In the genomic region with DNA sequence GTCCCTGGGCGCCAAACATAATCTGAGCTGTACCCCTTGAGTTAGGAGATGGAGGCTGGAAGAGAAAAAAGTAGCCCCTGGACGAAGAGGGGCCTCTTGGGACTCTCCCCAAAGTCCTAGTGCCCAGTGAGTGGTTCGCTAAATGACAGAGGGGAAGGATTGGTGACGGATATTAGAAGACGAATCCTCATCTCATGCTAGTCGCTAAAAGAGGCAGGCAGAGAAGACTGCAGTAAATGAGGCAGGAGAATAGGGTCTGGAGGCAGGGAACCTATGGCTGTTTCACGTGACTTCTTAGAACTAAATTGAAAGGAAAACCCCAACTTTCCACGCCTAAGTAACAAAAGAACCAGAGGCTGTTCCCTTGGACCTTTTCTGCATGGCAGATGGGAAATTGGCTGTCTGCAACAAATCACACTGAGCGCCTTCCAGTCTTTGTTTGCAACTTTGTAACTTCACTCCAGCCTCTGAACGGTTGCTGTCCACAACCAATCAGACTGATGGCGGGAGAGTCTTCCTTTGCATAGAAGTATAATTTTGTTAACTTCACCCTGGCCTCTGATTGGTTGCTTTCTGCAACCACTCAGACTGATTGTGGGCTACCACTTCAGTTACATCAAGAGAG, we compare ENCODE assay signal across 1 cellular context.
A peak's percentile ranks its signal among the peaks of the same experiment; 100 is the strongest.
TF ChIP-seq lines count a peak whose summit lies in the region.

No MANE protein-coding gene starts in this region.

TF ChIP-seq in K562, 482 proteins besides CTCF, POLR2A, EP300 and RAD21 (continued from another document):
- TF ChIP-seq, protein P1, sequence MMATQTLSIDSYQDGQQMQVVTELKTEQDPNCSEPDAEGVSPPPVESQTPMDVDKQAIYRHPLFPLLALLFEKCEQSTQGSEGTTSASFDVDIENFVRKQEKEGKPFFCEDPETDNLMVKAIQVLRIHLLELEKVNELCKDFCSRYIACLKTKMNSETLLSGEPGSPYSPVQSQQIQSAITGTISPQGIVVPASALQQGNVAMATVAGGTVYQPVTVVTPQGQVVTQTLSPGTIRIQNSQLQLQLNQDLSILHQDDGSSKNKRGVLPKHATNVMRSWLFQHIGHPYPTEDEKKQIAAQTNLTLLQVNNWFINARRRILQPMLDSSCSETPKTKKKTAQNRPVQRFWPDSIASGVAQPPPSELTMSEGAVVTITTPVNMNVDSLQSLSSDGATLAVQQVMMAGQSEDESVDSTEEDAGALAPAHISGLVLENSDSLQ (IDR thresholded peaks at IDR 0.05) = peak; percentile 42; the same call in 1 of the 2 replicates
- TF ChIP-seq LEF1 (IDR thresholded peaks at IDR 0.05) = no peak
- TF ChIP-seq, protein P2, sequence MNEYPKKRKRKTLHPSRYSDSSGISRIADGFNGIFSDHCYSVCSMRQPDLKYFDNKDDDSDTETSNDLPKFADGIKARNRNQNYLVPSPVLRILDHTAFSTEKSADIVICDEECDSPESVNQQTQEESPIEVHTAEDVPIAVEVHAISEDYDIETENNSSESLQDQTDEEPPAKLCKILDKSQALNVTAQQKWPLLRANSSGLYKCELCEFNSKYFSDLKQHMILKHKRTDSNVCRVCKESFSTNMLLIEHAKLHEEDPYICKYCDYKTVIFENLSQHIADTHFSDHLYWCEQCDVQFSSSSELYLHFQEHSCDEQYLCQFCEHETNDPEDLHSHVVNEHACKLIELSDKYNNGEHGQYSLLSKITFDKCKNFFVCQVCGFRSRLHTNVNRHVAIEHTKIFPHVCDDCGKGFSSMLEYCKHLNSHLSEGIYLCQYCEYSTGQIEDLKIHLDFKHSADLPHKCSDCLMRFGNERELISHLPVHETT (CRISPR knock-in tag; conservative IDR thresholded peaks at IDR 0.05 in 1 of 2, IDR thresholded peaks at IDR 0.05 in 1 of 2) = peak in 1 of 2 experiments; percentile 10; a peak in 2 of 4 replicates
- TF ChIP-seq, protein P3, sequence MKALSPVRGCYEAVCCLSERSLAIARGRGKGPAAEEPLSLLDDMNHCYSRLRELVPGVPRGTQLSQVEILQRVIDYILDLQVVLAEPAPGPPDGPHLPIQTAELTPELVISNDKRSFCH (CRISPR knock-in tag; IDR thresholded peaks at IDR 0.05) = no peak
- TF ChIP-seq, protein P3 (tag; IDR thresholded peaks at IDR 0.05) = no peak
- TF ChIP-seq ZNF121 (CRISPR knock-in tag; conservative IDR thresholded peaks at IDR 0.05) = no peak
- peak; percentile 56 for TF ChIP-seq NFYB (IDR thresholded peaks at IDR 0.05; ENCODE audit: extremely low read depth, insufficient read length)
- TF ChIP-seq TCF7L2 (IDR thresholded peaks at IDR 0.05; ENCODE audit: low read depth, low read length) = no peak
- TF ChIP-seq, protein P4, sequence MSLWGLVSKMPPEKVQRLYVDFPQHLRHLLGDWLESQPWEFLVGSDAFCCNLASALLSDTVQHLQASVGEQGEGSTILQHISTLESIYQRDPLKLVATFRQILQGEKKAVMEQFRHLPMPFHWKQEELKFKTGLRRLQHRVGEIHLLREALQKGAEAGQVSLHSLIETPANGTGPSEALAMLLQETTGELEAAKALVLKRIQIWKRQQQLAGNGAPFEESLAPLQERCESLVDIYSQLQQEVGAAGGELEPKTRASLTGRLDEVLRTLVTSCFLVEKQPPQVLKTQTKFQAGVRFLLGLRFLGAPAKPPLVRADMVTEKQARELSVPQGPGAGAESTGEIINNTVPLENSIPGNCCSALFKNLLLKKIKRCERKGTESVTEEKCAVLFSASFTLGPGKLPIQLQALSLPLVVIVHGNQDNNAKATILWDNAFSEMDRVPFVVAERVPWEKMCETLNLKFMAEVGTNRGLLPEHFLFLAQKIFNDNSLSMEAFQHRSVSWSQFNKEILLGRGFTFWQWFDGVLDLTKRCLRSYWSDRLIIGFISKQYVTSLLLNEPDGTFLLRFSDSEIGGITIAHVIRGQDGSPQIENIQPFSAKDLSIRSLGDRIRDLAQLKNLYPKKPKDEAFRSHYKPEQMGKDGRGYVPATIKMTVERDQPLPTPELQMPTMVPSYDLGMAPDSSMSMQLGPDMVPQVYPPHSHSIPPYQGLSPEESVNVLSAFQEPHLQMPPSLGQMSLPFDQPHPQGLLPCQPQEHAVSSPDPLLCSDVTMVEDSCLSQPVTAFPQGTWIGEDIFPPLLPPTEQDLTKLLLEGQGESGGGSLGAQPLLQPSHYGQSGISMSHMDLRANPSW (CRISPR knock-in tag; IDR thresholded peaks at IDR 0.05) = 0 out of 2 replicates have a peak, but pooled peaks have one; percentile 20
- TF ChIP-seq ZFX (CRISPR knock-in tag; IDR thresholded peaks at IDR 0.05) = peak; percentile 9; the same call in 1 of the 2 replicates
- TF ChIP-seq, protein P5, sequence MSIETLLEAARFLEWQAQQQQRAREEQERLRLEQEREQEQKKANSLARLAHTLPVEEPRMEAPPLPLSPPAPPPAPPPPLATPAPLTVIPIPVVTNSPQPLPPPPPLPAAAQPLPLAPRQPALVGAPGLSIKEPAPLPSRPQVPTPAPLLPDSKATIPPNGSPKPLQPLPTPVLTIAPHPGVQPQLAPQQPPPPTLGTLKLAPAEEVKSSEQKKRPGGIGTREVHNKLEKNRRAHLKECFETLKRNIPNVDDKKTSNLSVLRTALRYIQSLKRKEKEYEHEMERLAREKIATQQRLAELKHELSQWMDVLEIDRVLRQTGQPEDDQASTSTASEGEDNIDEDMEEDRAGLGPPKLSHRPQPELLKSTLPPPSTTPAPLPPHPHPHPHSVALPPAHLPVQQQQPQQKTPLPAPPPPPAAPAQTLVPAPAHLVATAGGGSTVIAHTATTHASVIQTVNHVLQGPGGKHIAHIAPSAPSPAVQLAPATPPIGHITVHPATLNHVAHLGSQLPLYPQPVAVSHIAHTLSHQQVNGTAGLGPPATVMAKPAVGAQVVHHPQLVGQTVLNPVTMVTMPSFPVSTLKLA (conservative IDR thresholded peaks at IDR 0.05) = 0 out of 4 replicates have a peak, but pooled peaks of 1 of the 2 experiments have one; percentile 1
- TF ChIP-seq, protein P6, sequence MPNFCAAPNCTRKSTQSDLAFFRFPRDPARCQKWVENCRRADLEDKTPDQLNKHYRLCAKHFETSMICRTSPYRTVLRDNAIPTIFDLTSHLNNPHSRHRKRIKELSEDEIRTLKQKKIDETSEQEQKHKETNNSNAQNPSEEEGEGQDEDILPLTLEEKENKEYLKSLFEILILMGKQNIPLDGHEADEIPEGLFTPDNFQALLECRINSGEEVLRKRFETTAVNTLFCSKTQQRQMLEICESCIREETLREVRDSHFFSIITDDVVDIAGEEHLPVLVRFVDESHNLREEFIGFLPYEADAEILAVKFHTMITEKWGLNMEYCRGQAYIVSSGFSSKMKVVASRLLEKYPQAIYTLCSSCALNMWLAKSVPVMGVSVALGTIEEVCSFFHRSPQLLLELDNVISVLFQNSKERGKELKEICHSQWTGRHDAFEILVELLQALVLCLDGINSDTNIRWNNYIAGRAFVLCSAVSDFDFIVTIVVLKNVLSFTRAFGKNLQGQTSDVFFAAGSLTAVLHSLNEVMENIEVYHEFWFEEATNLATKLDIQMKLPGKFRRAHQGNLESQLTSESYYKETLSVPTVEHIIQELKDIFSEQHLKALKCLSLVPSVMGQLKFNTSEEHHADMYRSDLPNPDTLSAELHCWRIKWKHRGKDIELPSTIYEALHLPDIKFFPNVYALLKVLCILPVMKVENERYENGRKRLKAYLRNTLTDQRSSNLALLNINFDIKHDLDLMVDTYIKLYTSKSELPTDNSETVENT (CRISPR knock-in tag; IDR thresholded peaks at IDR 0.05) = no peak
- peak; percentile 2 for TF ChIP-seq MEIS2 (IDR thresholded peaks at IDR 0.05; ENCODE audit: partially characterized antibody)
- peak; percentile 43; the same call in 1 of the 2 replicates for TF ChIP-seq MYBL2 (IDR thresholded peaks at IDR 0.05; ENCODE audit: low read depth)
- no peak for TF ChIP-seq MYBL2 (CRISPR knock-in tag; IDR thresholded peaks at IDR 0.05; ENCODE audit: borderline replicate concordance)
- TF ChIP-seq ZNF175 (CRISPR knock-in tag; IDR thresholded peaks at IDR 0.05; ENCODE audit: low read depth) = peak; percentile 73; the same call in 1 of the 2 replicates
- TF ChIP-seq, protein P7, sequence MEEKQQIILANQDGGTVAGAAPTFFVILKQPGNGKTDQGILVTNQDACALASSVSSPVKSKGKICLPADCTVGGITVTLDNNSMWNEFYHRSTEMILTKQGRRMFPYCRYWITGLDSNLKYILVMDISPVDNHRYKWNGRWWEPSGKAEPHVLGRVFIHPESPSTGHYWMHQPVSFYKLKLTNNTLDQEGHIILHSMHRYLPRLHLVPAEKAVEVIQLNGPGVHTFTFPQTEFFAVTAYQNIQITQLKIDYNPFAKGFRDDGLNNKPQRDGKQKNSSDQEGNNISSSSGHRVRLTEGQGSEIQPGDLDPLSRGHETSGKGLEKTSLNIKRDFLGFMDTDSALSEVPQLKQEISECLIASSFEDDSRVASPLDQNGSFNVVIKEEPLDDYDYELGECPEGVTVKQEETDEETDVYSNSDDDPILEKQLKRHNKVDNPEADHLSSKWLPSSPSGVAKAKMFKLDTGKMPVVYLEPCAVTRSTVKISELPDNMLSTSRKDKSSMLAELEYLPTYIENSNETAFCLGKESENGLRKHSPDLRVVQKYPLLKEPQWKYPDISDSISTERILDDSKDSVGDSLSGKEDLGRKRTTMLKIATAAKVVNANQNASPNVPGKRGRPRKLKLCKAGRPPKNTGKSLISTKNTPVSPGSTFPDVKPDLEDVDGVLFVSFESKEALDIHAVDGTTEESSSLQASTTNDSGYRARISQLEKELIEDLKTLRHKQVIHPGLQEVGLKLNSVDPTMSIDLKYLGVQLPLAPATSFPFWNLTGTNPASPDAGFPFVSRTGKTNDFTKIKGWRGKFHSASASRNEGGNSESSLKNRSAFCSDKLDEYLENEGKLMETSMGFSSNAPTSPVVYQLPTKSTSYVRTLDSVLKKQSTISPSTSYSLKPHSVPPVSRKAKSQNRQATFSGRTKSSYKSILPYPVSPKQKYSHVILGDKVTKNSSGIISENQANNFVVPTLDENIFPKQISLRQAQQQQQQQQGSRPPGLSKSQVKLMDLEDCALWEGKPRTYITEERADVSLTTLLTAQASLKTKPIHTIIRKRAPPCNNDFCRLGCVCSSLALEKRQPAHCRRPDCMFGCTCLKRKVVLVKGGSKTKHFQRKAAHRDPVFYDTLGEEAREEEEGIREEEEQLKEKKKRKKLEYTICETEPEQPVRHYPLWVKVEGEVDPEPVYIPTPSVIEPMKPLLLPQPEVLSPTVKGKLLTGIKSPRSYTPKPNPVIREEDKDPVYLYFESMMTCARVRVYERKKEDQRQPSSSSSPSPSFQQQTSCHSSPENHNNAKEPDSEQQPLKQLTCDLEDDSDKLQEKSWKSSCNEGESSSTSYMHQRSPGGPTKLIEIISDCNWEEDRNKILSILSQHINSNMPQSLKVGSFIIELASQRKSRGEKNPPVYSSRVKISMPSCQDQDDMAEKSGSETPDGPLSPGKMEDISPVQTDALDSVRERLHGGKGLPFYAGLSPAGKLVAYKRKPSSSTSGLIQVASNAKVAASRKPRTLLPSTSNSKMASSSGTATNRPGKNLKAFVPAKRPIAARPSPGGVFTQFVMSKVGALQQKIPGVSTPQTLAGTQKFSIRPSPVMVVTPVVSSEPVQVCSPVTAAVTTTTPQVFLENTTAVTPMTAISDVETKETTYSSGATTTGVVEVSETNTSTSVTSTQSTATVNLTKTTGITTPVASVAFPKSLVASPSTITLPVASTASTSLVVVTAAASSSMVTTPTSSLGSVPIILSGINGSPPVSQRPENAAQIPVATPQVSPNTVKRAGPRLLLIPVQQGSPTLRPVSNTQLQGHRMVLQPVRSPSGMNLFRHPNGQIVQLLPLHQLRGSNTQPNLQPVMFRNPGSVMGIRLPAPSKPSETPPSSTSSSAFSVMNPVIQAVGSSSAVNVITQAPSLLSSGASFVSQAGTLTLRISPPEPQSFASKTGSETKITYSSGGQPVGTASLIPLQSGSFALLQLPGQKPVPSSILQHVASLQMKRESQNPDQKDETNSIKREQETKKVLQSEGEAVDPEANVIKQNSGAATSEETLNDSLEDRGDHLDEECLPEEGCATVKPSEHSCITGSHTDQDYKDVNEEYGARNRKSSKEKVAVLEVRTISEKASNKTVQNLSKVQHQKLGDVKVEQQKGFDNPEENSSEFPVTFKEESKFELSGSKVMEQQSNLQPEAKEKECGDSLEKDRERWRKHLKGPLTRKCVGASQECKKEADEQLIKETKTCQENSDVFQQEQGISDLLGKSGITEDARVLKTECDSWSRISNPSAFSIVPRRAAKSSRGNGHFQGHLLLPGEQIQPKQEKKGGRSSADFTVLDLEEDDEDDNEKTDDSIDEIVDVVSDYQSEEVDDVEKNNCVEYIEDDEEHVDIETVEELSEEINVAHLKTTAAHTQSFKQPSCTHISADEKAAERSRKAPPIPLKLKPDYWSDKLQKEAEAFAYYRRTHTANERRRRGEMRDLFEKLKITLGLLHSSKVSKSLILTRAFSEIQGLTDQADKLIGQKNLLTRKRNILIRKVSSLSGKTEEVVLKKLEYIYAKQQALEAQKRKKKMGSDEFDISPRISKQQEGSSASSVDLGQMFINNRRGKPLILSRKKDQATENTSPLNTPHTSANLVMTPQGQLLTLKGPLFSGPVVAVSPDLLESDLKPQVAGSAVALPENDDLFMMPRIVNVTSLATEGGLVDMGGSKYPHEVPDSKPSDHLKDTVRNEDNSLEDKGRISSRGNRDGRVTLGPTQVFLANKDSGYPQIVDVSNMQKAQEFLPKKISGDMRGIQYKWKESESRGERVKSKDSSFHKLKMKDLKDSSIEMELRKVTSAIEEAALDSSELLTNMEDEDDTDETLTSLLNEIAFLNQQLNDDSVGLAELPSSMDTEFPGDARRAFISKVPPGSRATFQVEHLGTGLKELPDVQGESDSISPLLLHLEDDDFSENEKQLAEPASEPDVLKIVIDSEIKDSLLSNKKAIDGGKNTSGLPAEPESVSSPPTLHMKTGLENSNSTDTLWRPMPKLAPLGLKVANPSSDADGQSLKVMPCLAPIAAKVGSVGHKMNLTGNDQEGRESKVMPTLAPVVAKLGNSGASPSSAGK (IDR thresholded peaks at IDR 0.05) = peak; percentile 39
- peak; percentile 52; the same call in 1 of the 2 replicates for TF ChIP-seq BACH1 (tag; IDR thresholded peaks at IDR 0.05)
- no peak for TF ChIP-seq JUND (IDR thresholded peaks at IDR 0.05; ENCODE audit: borderline replicate concordance, low read depth, low read length)
- TF ChIP-seq JUND (tag; IDR thresholded peaks at IDR 0.05; ENCODE audit: borderline replicate concordance, low read depth, low read length) = 0 out of 3 replicates have a peak, but pooled peaks have one; percentile 11
- no peak for TF ChIP-seq SREBF1 (IDR thresholded peaks at IDR 0.05; ENCODE audit: borderline replicate concordance, low read depth, low read length)
- no peak for TF ChIP-seq RBM22 (IDR thresholded peaks at IDR 0.05; ENCODE audit: low read depth, low read length, poor library complexity, severe bottlenecking)
TF ChIP-seq in K562: peak in this region for 23.
